26 cellular contexts compared by ENCODE assay signal in genomic region chr9:111798786-111799185, GRCh38. TPM values are rescaled to one million over a fixed set of nuclear protein-coding genes. Genes with fewer than 3 reads are reported as not detected.
DNase-seq lines count a peak whose midpoint lies in the region; ATAC-seq, FAIRE-seq and TF ChIP-seq lines count a peak whose summit lies in the region.
"Had no signal": no experiment of that assay in that cellular context is flagged by ENCODE, and none has a peak within 500 bp of the region (broad histone marks: within the 10 kb centered on the region; RNA-seq: fewer than 3 reads in every experiment).

No MANE protein-coding gene starts in this region.

- FAIRE-seq in K562 (lab: Jason Lieb, UNC), result no peak
- FAIRE-seq: colon, endothelial cell of umbilical vein had no signal

- POLR2A ChIA-PET in K562 (lab: Yijun Ruan, JAX), result no interaction called here
- POLR2A ChIA-PET in activated CD4-positive, alpha-beta memory T cell treated with anti-CD3 and anti-CD28 coated beads, Interleukin-2, amount 10 ng/mL, durations not matched to agents 7 days and 5 days (lab: Charles Lee), result no interaction called here
- POLR2A ChIA-PET in CD4-positive, alpha-beta T cell (lab: Charles Lee), result no interaction called here

- H3K27me3 ChIP-seq in K562 (ENCODE audit: control insufficient read depth in 2 of 2, insufficient read depth in 2 of 2, low read length in 2 of 2) (no peaks in the 10 kb centered on the region), tibial nerve (no peaks in the 10 kb centered on the region)
- H3K27me3 ChIP-seq in CD4-positive, alpha-beta T cell (ENCODE audit: control insufficient read depth, insufficient read depth, low read length), result no peaks in the 10 kb centered on the region
- H3K27me3 ChIP-seq: uterus had no signal

- no peak overlapping the region for H2AFZ ChIP-seq in K562 (ENCODE audit: low read depth, low read length)

- no peak overlapping the region for H3K9ac ChIP-seq in K562 (ENCODE audit: insufficient read depth in 1 of 2, low read depth in 2 of 2, low read length in 2 of 2)

- intact Hi-C loops in K562 (cut with micrococcal nuclease), result no loop called here
- intact Hi-C loops in CD4-positive, alpha-beta T cell (cut with DNase I, micrococcal nuclease), result no loop called here

- no peak for TF ChIP-seq RAD21 in K562 (CRISPR knock-in tag; conservative IDR thresholded peaks at IDR 0.05 in 1 of 2, IDR thresholded peaks at IDR 0.05 in 1 of 2)

- TF ChIP-seq EP300 in K562 (IDR thresholded peaks at IDR 0.05; ENCODE audit: low read length), result no peak
- no peak for TF ChIP-seq EP300 in tibial nerve (IDR thresholded peaks at IDR 0.05)

- no peak for TF ChIP-seq CTCF in AG09309 (IDR thresholded peaks at IDR 0.05; ENCODE audit: control insufficient read depth, insufficient read depth, low read depth, low read length, missing control alignments)
- no peak for TF ChIP-seq CTCF in HFFc6 (IDR thresholded peaks at IDR 0.05)
- no peak for TF ChIP-seq CTCF in K562 (IDR thresholded peaks at IDR 0.05 in 2 of 3, conservative IDR thresholded peaks at IDR 0.05 in 1 of 3; ENCODE audit: insufficient read depth in 2 of 3, low read depth in 1 of 3, low read length in 3 of 3)
- no peak for TF ChIP-seq CTCF in tibial nerve (IDR thresholded peaks at IDR 0.05)
- no peak for TF ChIP-seq CTCF in CD4-positive, alpha-beta T cell (IDR thresholded peaks at IDR 0.05)

- no peak overlapping the region for H3K4me2 ChIP-seq in K562 (ENCODE audit: insufficient read depth, low read length)

- no peak overlapping the region for H3K4me3 Mint-ChIP-seq in HFFc6
- no peak overlapping the region for H3K4me3 Mint-ChIP-seq in activated CD4-positive, alpha-beta memory T cell treated with anti-CD3 and anti-CD28 coated beads, Interleukin-2, amount 10 ng/mL, durations not matched to agents 7 days and 5 days
- no peak overlapping the region for H3K4me3 Mint-ChIP-seq in CD4-positive, alpha-beta T cell
- H3K4me3 Mint-ChIP-seq: activated CD8-positive, alpha-beta T cell treated with anti-CD3 and anti-CD28 coated beads for 36 hours; activated T-helper 17 cell treated with anti-CD3 and anti-CD28 coated beads, Interleukin-2, amount 50 U/mL, for 72 hours; neural crest cell had no signal

- H3K27ac ChIP-seq in K562 (ENCODE audit: extremely low read depth, low read depth, low read length), result no peak overlapping the region
- H3K27ac ChIP-seq in tibial nerve, result no peak overlapping the region
- no peak overlapping the region for H3K27ac ChIP-seq in CD4-positive, alpha-beta T cell (ENCODE audit: low read depth, low read length)
- H3K27ac ChIP-seq: uterus, WERI-Rb-1 had no signal

- H3K4me1 ChIP-seq in K562 (replicated peaks in 1 of 2; ENCODE audit: control insufficient read depth in 2 of 2, insufficient read depth in 2 of 2, low read length in 2 of 2) (peaks cover 0 to 5% of the 10 kb centered on the region in 2 experiments; a peak in 1 of 5 replicates), tibial nerve (no peaks in the 10 kb centered on the region)
- H3K4me1 ChIP-seq: uterus had no signal

- H3K36me3 ChIP-seq in K562 (ENCODE audit: control insufficient read depth, insufficient read depth, low read length) (no peaks in the 10 kb centered on the region), tibial nerve (peaks cover 0 to 9% (median 0%) of the 10 kb centered on the region in 3 donors)
- H3K36me3 ChIP-seq: uterus, WERI-Rb-1 had no signal

- H3K9me3 ChIP-seq in K562 (replicated peaks; ENCODE audit: control insufficient read depth, insufficient read depth, low read depth, low read length) (no peaks in the 10 kb centered on the region), tibial nerve (no peaks in the 10 kb centered on the region)
- no peaks in the 10 kb centered on the region for H3K9me3 ChIP-seq in CD4-positive, alpha-beta T cell (ENCODE audit: control insufficient read depth, low read length)
- H3K9me3 ChIP-seq: uterus had no signal

- H3K36me3 Mint-ChIP-seq in HFFc6 (ENCODE audit: low read depth), result no peaks in the 10 kb centered on the region
- H3K36me3 Mint-ChIP-seq in activated CD4-positive, alpha-beta memory T cell treated with anti-CD3 and anti-CD28 coated beads, Interleukin-2, amount 10 ng/mL, durations not matched to agents 7 days and 5 days (ENCODE audit: low read depth), result no peaks in the 10 kb centered on the region
- H3K36me3 Mint-ChIP-seq in CD4-positive, alpha-beta T cell (ENCODE audit: low read depth), result no peaks in the 10 kb centered on the region

- peaks cover 6% of the 10 kb centered on the region; the same call in 1 of the 2 replicates for H3K4me1 Mint-ChIP-seq in HFFc6 (ENCODE audit: low read depth)
- H3K4me1 Mint-ChIP-seq in activated CD4-positive, alpha-beta memory T cell treated with anti-CD3 and anti-CD28 coated beads, Interleukin-2, amount 10 ng/mL, durations not matched to agents 7 days and 5 days, result peaks cover under 1% of the 10 kb centered on the region
- peaks cover 1% of the 10 kb centered on the region for H3K4me1 Mint-ChIP-seq in CD4-positive, alpha-beta T cell (ENCODE audit: low read depth)
- H3K4me1 Mint-ChIP-seq: neural crest cell had no signal

- in situ Hi-C loops in K562 (cut with MboI), result no loop called here

- H3K9me3 Mint-ChIP-seq in HFFc6, result no peaks in the 10 kb centered on the region
- H3K9me3 Mint-ChIP-seq in activated CD4-positive, alpha-beta memory T cell treated with anti-CD3 and anti-CD28 coated beads, Interleukin-2, amount 10 ng/mL, durations not matched to agents 7 days and 5 days, result no peaks in the 10 kb centered on the region
- H3K9me3 Mint-ChIP-seq in CD4-positive, alpha-beta T cell, result no peaks in the 10 kb centered on the region
- H3K9me3 Mint-ChIP-seq: activated CD8-positive, alpha-beta T cell treated with anti-CD3 and anti-CD28 coated beads for 36 hours; activated T-helper 17 cell treated with anti-CD3 and anti-CD28 coated beads, Interleukin-2, amount 50 U/mL, for 72 hours had no signal

- TF ChIP-seq POLR2A in K562 (conservative IDR thresholded peaks at IDR 0.05) (no peak), tibial nerve (IDR thresholded peaks at IDR 0.05) (no peak)

- no peak overlapping the region for H3K4me3 ChIP-seq in AG09309 (ENCODE audit: control insufficient read depth, low read depth, low read length)
- no peak overlapping the region for H3K4me3 ChIP-seq in K562
- H3K4me3 ChIP-seq in tibial nerve, result no peak overlapping the region
- H3K4me3 ChIP-seq: uterus had no signal

- DNase-seq in AG09309 (ENCODE audit: low read depth), result peak; percentile 11
- DNase-seq in HFFc6, result peak; percentile 36
- no peak for DNase-seq in K562 (ENCODE audit: extremely low read depth in 1 of 4, low spot score in 3 of 4)
- peak; percentile 84 for DNase-seq in iris pigment epithelial cell (ENCODE audit: low read depth)
- no peak for DNase-seq in tibial nerve (ENCODE audit: low spot score in 2 of 2)
- no peak for DNase-seq in stimulated activated CD4-positive, alpha-beta T cell treated with anti-CD3 and anti-CD28 coated beads, Interleukin-4, amount 100 ng/mL, for 1 hour
- DNase-seq in activated CD4-positive, alpha-beta memory T cell treated with anti-CD3 and anti-CD28 coated beads, Interleukin-2, amount 10 ng/mL, durations not matched to agents 7 days and 5 days, result no peak
- DNase-seq in CD4-positive, alpha-beta T cell, result no peak
- DNase-seq: ACHN; activated CD8-positive, alpha-beta T cell treated with anti-CD3 and anti-CD28 coated beads for 36 hours; amygdala; head of caudate nucleus; islet precursor cell; MV-4-11; NCI-H2107; NCI-H82; retina; Right ventricle myocardium superior; T-helper 1 cell; uterus; WERI-Rb-1 had no signal

- H3K79me2 ChIP-seq in K562 (ENCODE audit: control insufficient read depth, insufficient read depth, low read length), result no peaks in the 10 kb centered on the region

- no peak for ATAC-seq in K562
- ATAC-seq in CD4-positive, alpha-beta T cell (ENCODE audit: poor library complexity), result no peak
- ATAC-seq: activated CD8-positive, alpha-beta T cell treated with anti-CD3 and anti-CD28 coated beads for 36 hours; activated T-helper 17 cell treated with anti-CD3 and anti-CD28 coated beads, Interleukin-2, amount 50 U/mL, for 72 hours had no signal

- CTCF ChIA-PET in K562 (lab: Yijun Ruan, JAX; ENCODE audit: low intra/inter-chr PET ratio), result no interaction called here
- CTCF ChIA-PET in activated CD4-positive, alpha-beta memory T cell treated with anti-CD3 and anti-CD28 coated beads, Interleukin-2, amount 10 ng/mL, durations not matched to agents 7 days and 5 days (lab: Charles Lee), result interaction anchor here (0.7 kb wide), 1 partner anchor 84 kb away, joined by 4 read pairs; no protein-coding TSS in a partner anchor
- CTCF ChIA-PET in CD4-positive, alpha-beta T cell (lab: Charles Lee), result no interaction called here

- no peaks in the 10 kb centered on the region; the same call in 1 of the 2 replicates for H3K27me3 Mint-ChIP-seq in HFFc6 (ENCODE audit: insufficient read depth)
- H3K27me3 Mint-ChIP-seq in activated CD4-positive, alpha-beta memory T cell treated with anti-CD3 and anti-CD28 coated beads, Interleukin-2, amount 10 ng/mL, durations not matched to agents 7 days and 5 days, result no peaks in the 10 kb centered on the region
- no peaks in the 10 kb centered on the region for H3K27me3 Mint-ChIP-seq in CD4-positive, alpha-beta T cell
- H3K27me3 Mint-ChIP-seq: activated CD8-positive, alpha-beta T cell treated with anti-CD3 and anti-CD28 coated beads for 36 hours; activated T-helper 17 cell treated with anti-CD3 and anti-CD28 coated beads, Interleukin-2, amount 50 U/mL, for 72 hours had no signal

- H3K9me1 ChIP-seq in K562 (ENCODE audit: control insufficient read depth, insufficient read depth, low read length), result no peaks in the 10 kb centered on the region

- BruUV-seq in K562 (replicated peaks; lab: Mats Ljungman, UMichigan), result no TSS peak

- no peaks in the 10 kb centered on the region for H4K20me1 ChIP-seq in K562 (replicated peaks; ENCODE audit: control insufficient read depth, insufficient read depth, low read length)

- no peak overlapping the region for H3K27ac Mint-ChIP-seq in HFFc6
- no peak overlapping the region for H3K27ac Mint-ChIP-seq in activated CD4-positive, alpha-beta memory T cell treated with anti-CD3 and anti-CD28 coated beads, Interleukin-2, amount 10 ng/mL, durations not matched to agents 7 days and 5 days
- H3K27ac Mint-ChIP-seq in CD4-positive, alpha-beta T cell, result no peak overlapping the region
- H3K27ac Mint-ChIP-seq: activated CD8-positive, alpha-beta T cell treated with anti-CD3 and anti-CD28 coated beads for 36 hours; activated T-helper 17 cell treated with anti-CD3 and anti-CD28 coated beads, Interleukin-2, amount 50 U/mL, for 72 hours had no signal

RNA-seq across cellular contexts. Expression of gene SHOC1, which starts 4.0 kb away (rescaled TPM):
- not detected for total RNA-seq in HFFc6 (2021; fragmentation: NEBNext Ultra II Directional; extraction: Animal tissue kit (Norgen Biotek cat#: 25700))
- total RNA-seq in K562 (2011; cell fraction: chromatin; rRNA removed; ENCODE audit: low replicate concordance), result not detected in 2 replicates
- total RNA-seq in K562 (2011; cell fraction: nucleolus; rRNA removed), result not detected in 2 replicates
- not detected in 2 replicates for total RNA-seq in K562 (2011; cell fraction: nucleoplasm; rRNA removed)
- total RNA-seq in K562 (2014; rRNA removed) (0.09 TPM in 1 of 2 replicates, not detected in the other), K562 (2014; rRNA removed; fragmentation: Illumina TruSeq; extraction: Trizol) (not detected in 2 replicates), K562 (2015; rRNA removed; fragmentation: Illumina TruSeq; extraction: Trizol) (not detected in 2 replicates), K562 (2021) (not detected in 2 replicates), tibial nerve (not detected)
- polyA plus RNA-seq in K562 (2011; rRNA removed) (not detected in 2 replicates), K562 (2014; fragmentation: Illumina TruSeq; extraction: Trizol) (0.03 TPM in 1 of 2 replicates, not detected in the other), K562 (2014; fragmentation: Nextera tagmentation; extraction: Ambion mirVana) (under 1 TPM in 1 of 2 experiments, not detected in 1; 0.04 TPM), K562 (2014; rRNA removed) (not detected in 2 replicates)
- not detected in 2 replicates for polyA plus RNA-seq in K562 (2011; cell fraction: cytosol; rRNA removed)
- not detected in 2 replicates for polyA plus RNA-seq in K562 (2011; cell fraction: nucleus; rRNA removed)
- 0.01 TPM in 1 of 2 replicates, not detected in the other for polyA plus RNA-seq in K562 (2012)
- polyA minus RNA-seq in K562 (2011; rRNA and poly(A)+ RNA removed), result not detected in 2 replicates
- not detected in 2 replicates for polyA minus RNA-seq in K562 (2011; cell fraction: cytosol; rRNA and poly(A)+ RNA removed)
- not detected in 2 replicates for polyA minus RNA-seq in K562 (2011; cell fraction: nucleus; rRNA and poly(A)+ RNA removed)
- not detected for total RNA-seq in activated CD4-positive, alpha-beta memory T cell treated with anti-CD3 and anti-CD28 coated beads, Interleukin-2, amount 10 ng/mL, durations not matched to agents 7 days and 5 days
- not detected for total RNA-seq in CD4-positive, alpha-beta T cell
- total RNA-seq: activated CD8-positive, alpha-beta T cell treated with anti-CD3 and anti-CD28 coated beads for 36 hours; activated T-helper 17 cell treated with anti-CD3 and anti-CD28 coated beads, Interleukin-2, amount 50 U/mL, for 72 hours; endothelial cell of umbilical vein; mesenteric fat pad; neural crest cell; Right ventricle myocardium superior had no signal
- polyA plus RNA-seq: endothelial cell of umbilical vein had no signal

Comparison
In these comparisons a context has a peak if more than half of its experiments do, and no peak if none do; other contexts are left out.
1. DNase-seq: peak in AG09309 (single experiment), HFFc6 (single experiment) and iris pigment epithelial cell (single experiment); none in K562 (0 of 4), tibial nerve (0 of 2), stimulated activated CD4-positive, alpha-beta T cell treated with anti-CD3 and anti-CD28 coated beads, Interleukin-4, amount 100 ng/mL, for 1 hour (single experiment), activated CD4-positive, alpha-beta memory T cell treated with anti-CD3 and anti-CD28 coated beads, Interleukin-2, amount 10 ng/mL, durations not matched to agents 7 days and 5 days (single experiment) and CD4-positive, alpha-beta T cell (0 of 10).